In genomic region chr15:99565281-99566156, GRCh38 we compare ENCODE assay signal across 8 cellular contexts. TPM values are rescaled to one million over a fixed set of nuclear protein-coding genes. Genes with fewer than 3 reads are reported as not detected.
DNase-seq lines count a peak whose midpoint lies in the region; ATAC-seq and TF ChIP-seq lines count a peak whose summit lies in the region.

Gene MEF2A (plus strand): TSS chr15:99565984. CDS start chr15:99633120, 67,136 bp downstream.

- peaks cover 32% of the 10 kb centered on the region for H3K4me1 Mint-ChIP-seq in HFFc6 (ENCODE audit: low read depth)

- TF ChIP-seq POLR2A in NB4 (IDR thresholded peaks at IDR 0.05; ENCODE audit: extremely low read depth, insufficient read length) (peak; percentile 94), suprapubic skin (IDR thresholded peaks at IDR 0.05) (peak in 1 of 2 donors; percentile 83)

- peaks cover 36% of the 10 kb centered on the region for H3K4me1 ChIP-seq in suprapubic skin

- TF ChIP-seq EP300 in suprapubic skin (IDR thresholded peaks at IDR 0.05), result no peak

- peak within 1 kb of the TSS; percentile 96 for H3K27ac Mint-ChIP-seq in HFFc6
- H3K27ac Mint-ChIP-seq in activated naive CD4-positive, alpha-beta T cell treated with anti-CD3 and anti-CD28 coated beads, Interleukin-2, amount 50 U/mL, for 72 hours, result peak within 1 kb of the TSS; percentile 93 to 97

- peak within 1 kb of the TSS; percentile 100 for H3K4me3 Mint-ChIP-seq in HFFc6

- H3K9me3 Mint-ChIP-seq in HFFc6, result no peaks in the 10 kb centered on the region
- H3K9me3 Mint-ChIP-seq in activated naive CD4-positive, alpha-beta T cell treated with anti-CD3 and anti-CD28 coated beads, Interleukin-2, amount 50 U/mL, for 72 hours, result no peaks in the 10 kb centered on the region

- H3K4me3 ChIP-seq in NB4 (ENCODE audit: low read depth, low read length) (peak within 1 kb of the TSS; percentile 92), suprapubic skin (peak within 1 kb of the TSS; percentile 93)

- DNase-seq in GM04504 (ENCODE audit: low read depth) (peak; percentile 88), HFFc6 (peak; percentile 94), NB4 (ENCODE audit: low read depth) (peak; percentile 96), SKM-1 (lab: John Stamatoyannopoulos, UW; ENCODE audit: unreplicated experiment) (peak; percentile 72), glomerular visceral epithelial cell (ENCODE audit: extremely low spot score) (peak; percentile 92), occipital lobe (lab: John Stamatoyannopoulos, UW) (peak; percentile 89), suprapubic skin (ENCODE audit: low spot score in 2 of 2) (peak; percentile 97)
- DNase-seq in activated naive CD4-positive, alpha-beta T cell treated with anti-CD3 and anti-CD28 coated beads, Interleukin-2, amount 50 U/mL, for 72 hours (ENCODE audit: low spot score in 2 of 2), result peak; percentile 87 to 92

- H3K27me3 Mint-ChIP-seq in HFFc6 (ENCODE audit: insufficient read depth), result peaks cover 14% of the 10 kb centered on the region; the same call in 1 of the 2 replicates

- peak within 1 kb of the TSS; percentile 99 for H3K27ac ChIP-seq in suprapubic skin

- peaks cover 4% of the 10 kb centered on the region; the same call in 1 of the 2 replicates for H3K36me3 Mint-ChIP-seq in HFFc6 (ENCODE audit: low read depth)
- H3K36me3 Mint-ChIP-seq in activated naive CD4-positive, alpha-beta T cell treated with anti-CD3 and anti-CD28 coated beads, Interleukin-2, amount 50 U/mL, for 72 hours, result peaks cover 6 to 11% of the 10 kb centered on the region in 2 donors

- under 1% methylated on average over 46 of the region's 104 CpGs for whole genome bisulfite sequencing in suprapubic skin

- no peaks in the 10 kb centered on the region for H3K27me3 ChIP-seq in suprapubic skin

- no peaks in the 10 kb centered on the region for H3K36me3 ChIP-seq in suprapubic skin

- ATAC-seq in activated naive CD4-positive, alpha-beta T cell treated with anti-CD3 and anti-CD28 coated beads, Interleukin-2, amount 50 U/mL, for 72 hours, result peak; percentile 84 to 87

- TF ChIP-seq CTCF in HFFc6 (IDR thresholded peaks at IDR 0.05) (no peak), NB4 (IDR thresholded peaks at IDR 0.05; ENCODE audit: low read depth, low read length) (no peak), suprapubic skin (IDR thresholded peaks at IDR 0.05) (no peak)

- H3K9me3 ChIP-seq in suprapubic skin, result no peaks in the 10 kb centered on the region

RNA-seq across cellular contexts. Expression of gene MEF2A, which starts in this region (rescaled TPM):
- total RNA-seq in HFFc6 (2021; fragmentation: NEBNext Ultra II Directional; extraction: Animal tissue kit (Norgen Biotek cat#: 25700)), result 10 to 100 TPM; 22.8 to 25.8 (median 24.0) TPM
- 10 to 100 TPM; 16.4 to 18.7 TPM for total RNA-seq in activated naive CD4-positive, alpha-beta T cell treated with anti-CD3 and anti-CD28 coated beads, Interleukin-2, amount 50 U/mL, for 72 hours
- total RNA-seq in occipital lobe (46.5 TPM), suprapubic skin (100 to 1,000 TPM in 1 of 4 donors, 10 to 100 TPM in 3; 70.1 to 222 (median 78.8) TPM)

Comparison
In these comparisons a context has a peak if more than half of its experiments do, and no peak if none do; other contexts are left out.
1. Peak in every context shown above with its lines: DNase-seq, ATAC-seq, H3K4me3 ChIP-seq and H3K27ac ChIP-seq.